ENCODE assay signal across 8 cellular contexts in the genomic region with DNA sequence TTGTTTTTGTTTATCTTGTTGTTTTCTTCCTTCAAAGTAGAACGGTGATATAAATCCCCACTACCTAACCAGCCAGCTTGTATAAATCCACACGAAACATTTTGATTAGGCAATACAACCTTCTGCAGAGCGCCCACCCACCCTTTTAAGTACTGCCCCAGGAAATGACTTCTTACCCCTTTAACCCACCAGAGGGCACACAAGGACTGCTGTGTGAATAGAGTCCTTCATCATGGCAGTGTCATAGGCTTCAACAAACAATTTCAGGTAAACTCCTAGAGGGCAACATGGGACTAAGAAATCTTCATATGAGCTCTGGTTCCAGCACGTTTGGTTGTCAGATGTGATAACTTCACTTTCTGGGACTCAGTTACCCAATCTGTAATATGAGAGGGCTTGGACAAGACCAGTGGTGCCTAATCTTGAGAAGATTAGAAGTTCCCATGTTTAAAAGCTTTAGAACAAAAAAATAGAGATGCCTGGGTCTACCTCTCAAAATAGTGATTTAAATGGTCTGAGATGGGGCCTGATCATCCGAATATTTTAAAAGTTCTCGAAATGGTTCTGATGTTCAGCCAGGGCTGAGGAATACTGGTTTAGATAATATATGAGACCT. TPM values are rescaled to one million over a fixed set of nuclear protein-coding genes. Genes with fewer than 3 reads are reported as not detected.
DNase-seq lines count a peak whose midpoint lies in the region; ATAC-seq and TF ChIP-seq lines count a peak whose summit lies in the region.

No MANE protein-coding gene starts in this region.

- no peaks in the 10 kb centered on the region for H3K4me1 ChIP-seq in prostate gland (replicated peaks)

- peak; percentile 75 for DNase-seq in EH (ENCODE audit: low read depth)
- DNase-seq in LNCaP clone FGC (ENCODE audit: low read depth), result peak; percentile 80
- peak; percentile 87 for DNase-seq in OCI-M1 (lab: John Stamatoyannopoulos, UW)
- DNase-seq in activated naive CD4-positive, alpha-beta T cell treated with anti-CD3 and anti-CD28 coated beads, Interleukin-2, amount 10 ng/mL, durations not matched to agents 7 days and 5 days, result peak; percentile 73
- DNase-seq in head of caudate nucleus, result peak in 31 of 42 donors; percentile 13 to 71 (median 44)
- DNase-seq in prostate gland (ENCODE audit: low spot score), result peak; percentile 70
- DNase-seq in activated effector memory CD4-positive, alpha-beta T cell treated with anti-CD3 and anti-CD28 coated beads, Interleukin-2, amount 50 U/mL, for 16 hours, result no peak

- no peaks in the 10 kb centered on the region for H3K4me1 Mint-ChIP-seq in activated naive CD4-positive, alpha-beta T cell treated with anti-CD3 and anti-CD28 coated beads, Interleukin-2, amount 10 ng/mL, durations not matched to agents 7 days and 5 days

- 26% methylated on average over 6 of the region's 6 CpGs for WGBS in prostate gland

- no peak for TF ChIP-seq POLR2A in prostate gland (IDR thresholded peaks at IDR 0.05)

- no peak overlapping the region for H3K27ac ChIP-seq in prostate gland

- H3K9me3 ChIP-seq in prostate gland, result no peaks in the 10 kb centered on the region

- no peak overlapping the region for H3K27ac Mint-ChIP-seq in activated naive CD4-positive, alpha-beta T cell treated with anti-CD3 and anti-CD28 coated beads, Interleukin-2, amount 10 ng/mL, durations not matched to agents 7 days and 5 days

- H3K4me3 ChIP-seq in LNCaP clone FGC (ENCODE audit: low read depth, low read length) (no peak overlapping the region), prostate gland (no peak overlapping the region)

- H3K27me3 Mint-ChIP-seq in activated naive CD4-positive, alpha-beta T cell treated with anti-CD3 and anti-CD28 coated beads, Interleukin-2, amount 10 ng/mL, durations not matched to agents 7 days and 5 days, result peaks cover 12% of the 10 kb centered on the region

- TF ChIP-seq CTCF in LNCaP clone FGC (IDR thresholded peaks at IDR 0.05; ENCODE audit: control insufficient read depth, extremely low read depth, insufficient read depth) (peak; percentile 95), prostate gland (IDR thresholded peaks at IDR 0.05) (peak; percentile 75 to 94 (median 90))

- CTCF ChIA-PET in activated naive CD4-positive, alpha-beta T cell treated with anti-CD3 and anti-CD28 coated beads, Interleukin-2, amount 10 ng/mL, durations not matched to agents 7 days and 5 days (lab: Charles Lee), result interaction anchor here (0.6 to 3.6 kb wide), 37 partner anchors 10 to 929 kb away, joined by 3 to 40 read pairs (median 3); a partner anchor contains a TSS

- peak; percentile 83 for ATAC-seq in GM21723 (IDR thresholded peaks at IDR 0.05; ENCODE audit: unreplicated experiment)

- intact Hi-C loops in head of caudate nucleus (cut with DNase I) (no loop called here), prostate gland (cut with DNase I) (loop anchor here (2.0 to 10.0 kb wide), 4 partner anchors 142 to 344 kb away; a partner anchor contains a TSS)

- H3K36me3 Mint-ChIP-seq in activated naive CD4-positive, alpha-beta T cell treated with anti-CD3 and anti-CD28 coated beads, Interleukin-2, amount 10 ng/mL, durations not matched to agents 7 days and 5 days, result peaks cover 1% of the 10 kb centered on the region

- no peaks in the 10 kb centered on the region for H3K27me3 ChIP-seq in prostate gland (replicated peaks; ENCODE audit: insufficient read depth)

- no peaks in the 10 kb centered on the region for H3K36me3 ChIP-seq in prostate gland

- peaks cover 8% of the 10 kb centered on the region for H3K9me3 Mint-ChIP-seq in activated naive CD4-positive, alpha-beta T cell treated with anti-CD3 and anti-CD28 coated beads, Interleukin-2, amount 10 ng/mL, durations not matched to agents 7 days and 5 days

- H3K4me3 Mint-ChIP-seq in activated naive CD4-positive, alpha-beta T cell treated with anti-CD3 and anti-CD28 coated beads, Interleukin-2, amount 10 ng/mL, durations not matched to agents 7 days and 5 days, result no peak overlapping the region

RNA-seq across cellular contexts. Expression of a gene that starts 56.1 kb away (rescaled TPM):
- total RNA-seq in prostate gland, result 10 to 100 TPM in 1 of 2 donors, under 1 TPM in 1; 0.82 to 17.2 TPM
